12 cellular contexts compared by ENCODE assay signal in genomic region chr4:153655928-153656327, GRCh38. TPM values are rescaled to one million over a fixed set of nuclear protein-coding genes. Genes with fewer than 3 reads are reported as not detected.
DNase-seq lines count a peak whose midpoint lies in the region; ATAC-seq, FAIRE-seq and TF ChIP-seq lines count a peak whose summit lies in the region.
"Had no signal": no experiment of that assay in that cellular context is flagged by ENCODE, and none has a peak within 500 bp of the region (broad histone marks: within the 10 kb centered on the region; RNA-seq: fewer than 3 reads in every experiment).

No MANE protein-coding gene starts in this region.

- H3K36me3 ChIP-seq in bronchial epithelial cell (ENCODE audit: control insufficient read depth, insufficient read depth, low read length) (no peaks in the 10 kb centered on the region), skeletal muscle tissue (ENCODE audit: control insufficient read depth in 3 of 3, insufficient read depth in 3 of 3, low read length in 3 of 3) (no peaks in the 10 kb centered on the region), neuronal stem cell (replicated peaks in 1 of 2; ENCODE audit: control insufficient read depth in 2 of 2, insufficient read depth in 2 of 2, low read length in 2 of 2) (no peaks in the 10 kb centered on the region)

- no peak overlapping the region for H2AK5ac ChIP-seq in neuronal stem cell (ENCODE audit: low read depth, low read length)

- no CpG with 5 or more reads among the region's 4 CpGs for WGBS in neuronal stem cell (ENCODE audit: extremely low coverage in 2 of 2, insufficient read length in 2 of 2, insufficient replicate concordance in 1 of 2), 2 donors

- TF ChIP-seq POLR2A in NB4 (IDR thresholded peaks at IDR 0.05; ENCODE audit: extremely low read depth, insufficient read length), result no peak

- no peak overlapping the region for H2BK5ac ChIP-seq in neuronal stem cell (ENCODE audit: low read length)

- no peaks in the 10 kb centered on the region for H3K27me3 ChIP-seq in bronchial epithelial cell (ENCODE audit: control insufficient read depth, insufficient read depth, low read length)
- H3K27me3 ChIP-seq in skeletal muscle tissue (ENCODE audit: control insufficient read depth in 3 of 3, insufficient read depth in 3 of 3, low read length in 3 of 3), result peaks cover 0 to 4% (median 0%) of the 10 kb centered on the region in 3 donors
- peaks cover 0 to 10% (median 0%) of the 10 kb centered on the region in 3 experiments for H3K27me3 ChIP-seq in neuronal stem cell (ENCODE audit: control insufficient read depth in 3 of 3, insufficient read depth in 3 of 3, low read depth in 1 of 3, low read length in 3 of 3)

- H3K79me1 ChIP-seq in neuronal stem cell (ENCODE audit: low read depth, low read length), result no peaks in the 10 kb centered on the region

- H4K91ac ChIP-seq in neuronal stem cell (ENCODE audit: low read depth, low read length, poor library complexity), result no peak overlapping the region

- no peaks in the 10 kb centered on the region for H3K36me3 Mint-ChIP-seq in activated naive CD4-positive, alpha-beta T cell treated with anti-CD3 and anti-CD28 coated beads, Interleukin-2, amount 50 U/mL, for 72 hours
- H3K36me3 Mint-ChIP-seq: CD8-positive, alpha-beta T cell had no signal

- no peak overlapping the region for H3K4me2 ChIP-seq in neuronal stem cell (ENCODE audit: insufficient read depth, low read length, poor library complexity, severe bottlenecking)

- no peak overlapping the region for H3K27ac Mint-ChIP-seq in activated naive CD4-positive, alpha-beta T cell treated with anti-CD3 and anti-CD28 coated beads, Interleukin-2, amount 50 U/mL, for 72 hours
- H3K27ac Mint-ChIP-seq: CD8-positive, alpha-beta T cell; nephron progenitor cell had no signal

- H3K14ac ChIP-seq in neuronal stem cell (ENCODE audit: low read length), result no peak overlapping the region

- TF ChIP-seq CTCF in NB4 (IDR thresholded peaks at IDR 0.05; ENCODE audit: low read depth, low read length), result no peak
- TF ChIP-seq CTCF in bronchial epithelial cell (IDR thresholded peaks at IDR 0.05; ENCODE audit: insufficient read depth, low read length, severe bottlenecking), result no peak

- H3K9me3 ChIP-seq in skeletal muscle tissue (ENCODE audit: control insufficient read depth in 3 of 3, low read length in 3 of 3), result no peaks in the 10 kb centered on the region
- no peaks in the 10 kb centered on the region for H3K9me3 ChIP-seq in neuronal stem cell (replicated peaks in 1 of 2; ENCODE audit: control insufficient read depth in 2 of 2, insufficient read depth in 1 of 2, low read depth in 1 of 2, low read length in 2 of 2)

- H2AFZ ChIP-seq in neuronal stem cell (ENCODE audit: low read length), result no peak overlapping the region

- no peak overlapping the region for H2BK120ac ChIP-seq in neuronal stem cell (ENCODE audit: low read depth, low read length)

- H3K4me3 ChIP-seq in NB4 (ENCODE audit: low read depth, low read length), result no peak overlapping the region
- H3K4me3 ChIP-seq in bronchial epithelial cell (ENCODE audit: low read depth, low read length), result no peak overlapping the region
- no peak overlapping the region for H3K4me3 ChIP-seq in skeletal muscle tissue (ENCODE audit: low read length in 3 of 3)
- H3K4me3 ChIP-seq in neuronal stem cell (ENCODE audit: low read length in 2 of 2), result no peak overlapping the region

- ATAC-seq in left lobe of liver (peak; percentile 85), HG02642 (IDR thresholded peaks at IDR 0.05; ENCODE audit: poor library complexity, unreplicated experiment) (no peak), GM18520 (IDR thresholded peaks at IDR 0.05; ENCODE audit: unreplicated experiment) (no peak)
- ATAC-seq in activated naive CD4-positive, alpha-beta T cell treated with anti-CD3 and anti-CD28 coated beads, Interleukin-2, amount 50 U/mL, for 72 hours, result no peak
- ATAC-seq: CD8-positive, alpha-beta T cell; HCT116 had no signal

- H3K27ac ChIP-seq in skeletal muscle tissue (ENCODE audit: low read depth, low read length) (peak overlapping the region; percentile 56), neuronal stem cell (replicated peaks; ENCODE audit: low read length) (no peak overlapping the region)

- DNase-seq in NB4 (ENCODE audit: low read depth) (peak; percentile 75), bronchial epithelial cell (ENCODE audit: low read depth) (peak; percentile 52), left lobe of liver (ENCODE audit: low spot score) (peak; percentile 75), neuronal stem cell (ENCODE audit: low spot score) (no peak)
- DNase-seq in activated naive CD4-positive, alpha-beta T cell treated with anti-CD3 and anti-CD28 coated beads, Interleukin-2, amount 50 U/mL, for 72 hours (ENCODE audit: low spot score in 2 of 2), result no peak
- DNase-seq: CD8-positive, alpha-beta T cell; nephron progenitor cell had no signal

- H3K9ac ChIP-seq in skeletal muscle tissue (ENCODE audit: low read depth in 1 of 3, low read length in 3 of 3) (no peak overlapping the region), neuronal stem cell (ENCODE audit: low read depth, low read length, poor library complexity) (no peak overlapping the region)

- H3K4ac ChIP-seq in neuronal stem cell (ENCODE audit: low read length), result no peak overlapping the region

- no peak overlapping the region for H3K23ac ChIP-seq in neuronal stem cell (ENCODE audit: low read depth, low read length, poor library complexity)

- no peak overlapping the region for H3K18ac ChIP-seq in neuronal stem cell (ENCODE audit: low read length)

- H4K8ac ChIP-seq in neuronal stem cell (ENCODE audit: low read depth, low read length), result no peak overlapping the region

- no peak overlapping the region for H2BK15ac ChIP-seq in neuronal stem cell (ENCODE audit: low read length)

- peaks cover 0 to 13% (median 3%) of the 10 kb centered on the region in 3 donors for H3K4me1 ChIP-seq in skeletal muscle tissue (ENCODE audit: control insufficient read depth in 3 of 3, insufficient read depth in 3 of 3, low read length in 3 of 3)
- peaks cover 3 to 4% of the 10 kb centered on the region in 2 donors for H3K4me1 ChIP-seq in neuronal stem cell (ENCODE audit: control insufficient read depth in 2 of 2, insufficient read depth in 1 of 2, low read depth in 1 of 2, low read length in 2 of 2)

- peaks cover 0 to 3% of the 10 kb centered on the region in 2 donors for H3K9me3 Mint-ChIP-seq in activated naive CD4-positive, alpha-beta T cell treated with anti-CD3 and anti-CD28 coated beads, Interleukin-2, amount 50 U/mL, for 72 hours
- H3K9me3 Mint-ChIP-seq: CD8-positive, alpha-beta T cell; nephron progenitor cell had no signal

- no peak for FAIRE-seq in bronchial epithelial cell (lab: Jason Lieb, UNC)
- FAIRE-seq: GM19239 had no signal

- H2BK12ac ChIP-seq in neuronal stem cell (ENCODE audit: low read length), result no peak overlapping the region

RNA-seq across cellular contexts. Expression of gene TLR2, which starts 28.2 kb away (rescaled TPM):
- total RNA-seq in bronchial epithelial cell, result 1.3 and 2.6 TPM in 2 replicates
- 5.0 TPM for total RNA-seq in left lobe of liver
- total RNA-seq in skeletal muscle tissue, result 4.7 TPM
- polyA plus RNA-seq in neuronal stem cell (2013, experiment 1 of 2), result 0.29 TPM
- polyA plus RNA-seq in neuronal stem cell (2013, experiment 2 of 2), result 0.28 TPM
- total RNA-seq in activated naive CD4-positive, alpha-beta T cell treated with anti-CD3 and anti-CD28 coated beads, Interleukin-2, amount 50 U/mL, for 72 hours, result 1 to 10 TPM; 1.1 to 1.6 TPM

Comparison
In these comparisons a context has a peak if more than half of its experiments do, and no peak if none do; other contexts are left out.
1. DNase-seq: peak in NB4 (single experiment), bronchial epithelial cell (single experiment) and left lobe of liver (single experiment); none in neuronal stem cell (single experiment) and activated naive CD4-positive, alpha-beta T cell treated with anti-CD3 and anti-CD28 coated beads, Interleukin-2, amount 50 U/mL, for 72 hours (0 of 2).